ENCODE assay signal across 16 cellular contexts in the genomic region with DNA sequence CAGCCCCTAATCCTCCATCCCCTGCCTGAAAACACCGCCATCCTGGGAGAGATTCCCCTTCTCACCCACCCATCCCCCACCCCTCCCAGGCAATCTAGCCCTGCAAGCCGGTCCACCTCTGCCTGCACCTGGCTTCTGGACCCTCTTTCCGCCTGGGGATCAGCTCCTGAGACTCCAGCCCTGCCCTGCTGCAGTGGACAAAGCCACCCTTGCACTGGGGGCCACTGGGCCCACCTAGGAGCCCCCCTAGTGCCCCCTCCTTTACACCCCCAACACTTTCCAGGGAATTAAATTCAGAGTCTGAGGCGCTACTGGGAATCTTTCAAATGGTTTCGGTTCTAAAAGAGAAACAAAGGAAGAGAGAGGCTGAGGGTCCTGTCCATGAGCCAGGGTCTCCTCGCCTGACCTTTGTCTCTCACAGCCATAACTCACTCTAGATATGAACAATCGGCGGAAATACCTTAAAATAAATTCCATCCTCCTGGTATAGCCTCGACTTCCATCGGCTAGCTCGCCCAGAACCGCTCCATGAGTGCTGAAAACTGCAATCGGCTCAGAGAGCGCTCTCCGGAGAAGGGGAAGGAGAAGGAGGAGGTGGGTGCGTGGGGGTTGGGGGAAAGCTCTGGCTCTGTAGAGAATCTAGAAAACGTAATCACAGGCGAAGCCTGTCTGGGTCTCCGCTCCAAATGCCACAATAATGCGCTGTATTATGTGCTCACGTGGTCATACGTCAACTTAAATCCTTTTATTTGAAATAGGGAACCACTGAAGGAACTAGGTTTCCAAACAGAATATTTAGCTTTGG. TPM values are rescaled to one million over a fixed set of nuclear protein-coding genes. Genes with fewer than 3 reads are reported as not detected.
DNase-seq lines count a peak whose midpoint lies in the region; ATAC-seq and TF ChIP-seq lines count a peak whose summit lies in the region.
"Had no signal": no experiment of that assay in that cellular context is flagged by ENCODE, and none has a peak within 500 bp of the region (broad histone marks: within the 10 kb centered on the region; RNA-seq: fewer than 3 reads in every experiment).

No MANE protein-coding gene starts in this region.

- no peaks in the 10 kb centered on the region for H3K36me3 ChIP-seq in H7 (replicated peaks; ENCODE audit: control insufficient read depth, insufficient read depth, low read length)
- no peaks in the 10 kb centered on the region for H3K36me3 ChIP-seq in brain microvascular endothelial cell (replicated peaks)
- H3K36me3 ChIP-seq in sigmoid colon: peaks cover 0 to 6% (median 2%) of the 10 kb centered on the region in 4 donors
- H3K36me3 ChIP-seq: neutrophil had no signal

- H3K9me3 ChIP-seq in sigmoid colon: no peaks in the 10 kb centered on the region
- H3K9me3 ChIP-seq: neutrophil had no signal

- DNase-seq in H7: peak; percentile 80
- no peak for DNase-seq in brain microvascular endothelial cell
- DNase-seq in iPS-NIHi11 (ENCODE audit: low spot score): peak; percentile 61
- DNase-seq in sigmoid colon: peak; percentile 64
- DNase-seq in SW 1271 (lab: John Stamatoyannopoulos, UW): no peak
- no peak for DNase-seq in NCI-H1417 treated with DMSO at 0.1 percent for 48 hours (lab: John Stamatoyannopoulos, UW)
- no peak for DNase-seq in cerebellar cortex (ENCODE audit: low spot score)
- DNase-seq: activated CD4-positive, alpha-beta T cell treated with anti-CD3 and anti-CD28 coated beads for 1 hour; dorsolateral prefrontal cortex; hippocampal formation; NCI-H1436; NCI-H69; stimulated activated CD4-positive, alpha-beta T cell treated with anti-CD3 and anti-CD28 coated beads, Interleukin-2, amount 100 ng/mL, for 48 hours had no signal

- H3K27me3 ChIP-seq in H7 (ENCODE audit: control insufficient read depth, insufficient read depth, low read length) (peaks cover 96% of the 10 kb centered on the region), brain microvascular endothelial cell (replicated peaks) (peaks cover 91% of the 10 kb centered on the region), sigmoid colon (no peaks in the 10 kb centered on the region)

- no peak for ATAC-seq in HG02970 (IDR thresholded peaks at IDR 0.05; ENCODE audit: low FRiP score, unreplicated experiment)

- TF ChIP-seq CTCF in brain microvascular endothelial cell (IDR thresholded peaks at IDR 0.05; ENCODE audit: low read depth, low read length, missing control alignments) (no peak), sigmoid colon (IDR thresholded peaks at IDR 0.05) (no peak)

- no peak for TF ChIP-seq EP300 in sigmoid colon (IDR thresholded peaks at IDR 0.05)

- peak in 1 of 2 donors; percentile 9 for TF ChIP-seq POLR2A in sigmoid colon (IDR thresholded peaks at IDR 0.05)

- peaks cover 0 to 72% (median 59%) of the 10 kb centered on the region in 4 donors for H3K4me1 ChIP-seq in sigmoid colon

- intact Hi-C loops in sigmoid colon (cut with DNase I): no loop called here

- no peak overlapping the region for H3K27ac ChIP-seq in brain microvascular endothelial cell
- peak overlapping the region; percentile 93 to 99 (median 94) for H3K27ac ChIP-seq in sigmoid colon
- H3K27ac ChIP-seq: C4-2B, dorsolateral prefrontal cortex, neutrophil had no signal

- WGBS in sigmoid colon, 2 donors: 15 to 56% methylated on average over 22 of the region's 22 CpGs

- no peak overlapping the region for H3K4me3 ChIP-seq in H7 (ENCODE audit: insufficient read depth, low read depth, low read length)
- peak overlapping the region; percentile 32 for H3K4me3 ChIP-seq in brain microvascular endothelial cell (ENCODE audit: low read depth, low read length)
- H3K4me3 ChIP-seq in sigmoid colon: peak overlapping the region; percentile 11 to 60 (median 47)

- in situ Hi-C loops in brain microvascular endothelial cell (cut with HindIII; ENCODE audit: low pct_ligation_motif_present, low sequenced_read_pairs): no loop called here

RNA-seq across cellular contexts. Expression of a gene that starts 12.7 kb away (rescaled TPM):
- total RNA-seq in H7 (2014; rRNA removed; shearing (Covaris generic)): not detected in 2 replicates
- total RNA-seq in sigmoid colon: 1 to 10 TPM; 2.0 to 4.2 (median 2.9) TPM
- 1 to 10 TPM in 2 of 3 donors, not detected in 1; 1.8 to 4.8 TPM for polyA plus RNA-seq in sigmoid colon

RNA-seq across cellular contexts. Expression of a gene that starts 15.4 kb away (rescaled TPM):
- total RNA-seq in H7 (2014; rRNA removed; shearing (Covaris generic)): not detected in 2 replicates
- total RNA-seq in sigmoid colon: 1 to 10 TPM; 1.6 to 4.3 (median 3.2) TPM
- polyA plus RNA-seq in sigmoid colon: 1 to 10 TPM in 1 of 3 donors, under 1 TPM in 2; 0.60 to 1.9 (median 0.69) TPM
- total RNA-seq: dorsolateral prefrontal cortex had no signal

RNA-seq across cellular contexts. Expression of a gene that starts 22.1 kb away (rescaled TPM):
- total RNA-seq in H7 (2014; rRNA removed; shearing (Covaris generic)): 0.10 TPM in 1 of 2 replicates, not detected in the other
- total RNA-seq in sigmoid colon: 1 to 10 TPM in 2 of 4 donors, under 1 TPM in 2; 0.14 to 1.1 (median 0.95) TPM
- polyA plus RNA-seq in sigmoid colon: 1 to 10 TPM in 2 of 3 donors, under 1 TPM in 1; 0.69 to 2.4 (median 2.0) TPM

RNA-seq across cellular contexts. Expression of a gene that starts 25.6 kb away (rescaled TPM):
- total RNA-seq in H7 (2014; rRNA removed; shearing (Covaris generic)): not detected in 2 replicates
- 10 to 100 TPM in 3 of 4 donors, 1 to 10 TPM in 1; 9.2 to 12.2 (median 11.2) TPM for total RNA-seq in sigmoid colon
- polyA plus RNA-seq in sigmoid colon: 10 to 100 TPM in 1 of 3 donors, 1 to 10 TPM in 2; 3.2 to 14.3 (median 7.8) TPM

RNA-seq across cellular contexts. Expression of a gene that starts 29.7 kb away (rescaled TPM):
- not detected in 2 replicates for total RNA-seq in H7 (2014; rRNA removed; shearing (Covaris generic))
- total RNA-seq in sigmoid colon: 1 to 10 TPM; 4.2 to 10.0 (median 4.5) TPM
- 1 to 10 TPM in 2 of 3 donors, not detected in 1; 1.6 to 8.1 TPM for polyA plus RNA-seq in sigmoid colon
- total RNA-seq: dorsolateral prefrontal cortex had no signal

Comparison
In these comparisons a context has a peak if more than half of its experiments do, and no peak if none do; other contexts are left out.
1. DNase-seq: peak in H7 (single experiment), iPS-NIHi11 (single experiment) and sigmoid colon (single experiment); none in brain microvascular endothelial cell (single experiment), SW 1271 (0 of 2), NCI-H1417 treated with DMSO at 0.1 percent for 48 hours (single experiment) and cerebellar cortex (single experiment).